ENCODE assay signal across 23 cellular contexts in genomic region chr6:157959451-157960227, GRCh38.
"Had no signal": no experiment of that assay in that cellular context is flagged by ENCODE, and none has a peak within 500 bp of the region (broad histone marks: within the 10 kb centered on the region; RNA-seq: fewer than 3 reads in every experiment).

No MANE protein-coding gene starts in this region.

- H3K4me3 ChIP-seq: hepatocyte, left ventricle myocardium inferior, lower lobe of right lung, neural progenitor cell, pancreas, suprapubic skin, thyroid gland, upper lobe of left lung, uterus had no signal

- H3K4me1 ChIP-seq: foreskin keratinocyte, lower lobe of right lung, neural progenitor cell, suprapubic skin, uterus had no signal

- ATAC-seq: effector memory CD8-positive, alpha-beta T cell; foreskin keratinocyte; left cardiac atrium; lower lobe of right lung; natural killer cell treated with Interleukin-12 subunit alpha and Interleukin-12 subunit beta and Interleukin-15 and Interleukin-18, amount 100 ng/mL, for 72 hours; pancreas; right cardiac atrium; stimulated activated effector memory CD8-positive, alpha-beta T cell treated with anti-CD3 and anti-CD28 coated beads, Interleukin-12 subunit alpha, Interleukin-12 subunit beta, amount 100 ng/mL, for 72 hours; stimulated activated naive CD8-positive, alpha-beta T cell treated with anti-CD3 and anti-CD28 coated beads, Interleukin-15, Interleukin-2, amounts not matched to agents 100 U/mL and 50 U/mL, for 24 hours had no signal

- H3K27ac Mint-ChIP-seq: dendritic cell treated with granulocyte-macrophage colony-stimulating factor and Interleukin-4, amounts not matched to agents 40 ng/mL and 50 ng/mL, for 4 days; effector memory CD8-positive, alpha-beta T cell; memory B cell; mesothelial cell of epicardium; natural killer cell treated with Interleukin-12 subunit alpha and Interleukin-12 subunit beta and Interleukin-15 and Interleukin-18, amount 100 ng/mL, for 72 hours; neural progenitor cell; progenitor cell of endocrine pancreas; stimulated activated effector memory CD8-positive, alpha-beta T cell treated with anti-CD3 and anti-CD28 coated beads, Interleukin-12 subunit alpha, Interleukin-12 subunit beta, amount 100 ng/mL, for 72 hours had no signal

- H3K36me3 Mint-ChIP-seq: neural progenitor cell had no signal

- H3K27ac ChIP-seq: foreskin keratinocyte, hepatocyte, left ventricle myocardium inferior, lower lobe of right lung, neural progenitor cell, pancreas, suprapubic skin, thyroid gland, upper lobe of left lung, uterus had no signal

- H3K4me2 ChIP-seq: hepatocyte, neural progenitor cell had no signal

- H3K36me3 ChIP-seq: left ventricle myocardium inferior, lower lobe of right lung, neural progenitor cell, pancreas, suprapubic skin, thyroid gland, upper lobe of left lung, uterus had no signal

- H3K27me3 ChIP-seq: foreskin keratinocyte, hepatocyte, neural progenitor cell, pancreas, suprapubic skin, thyroid gland, upper lobe of left lung, uterus had no signal

- H3K9me3 ChIP-seq: pancreas, thyroid gland had no signal

- H3K4me1 Mint-ChIP-seq: mesothelial cell of epicardium, neural progenitor cell had no signal

- H3K9ac ChIP-seq: neural progenitor cell had no signal

- H3K4me3 Mint-ChIP-seq: dendritic cell treated with granulocyte-macrophage colony-stimulating factor and Interleukin-4, amounts not matched to agents 40 ng/mL and 50 ng/mL, for 4 days; effector memory CD8-positive, alpha-beta T cell; memory B cell; mesothelial cell of epicardium; natural killer cell treated with Interleukin-12 subunit alpha and Interleukin-12 subunit beta and Interleukin-15 and Interleukin-18, amount 100 ng/mL, for 72 hours; neural progenitor cell; stimulated activated effector memory CD8-positive, alpha-beta T cell treated with anti-CD3 and anti-CD28 coated beads, Interleukin-12 subunit alpha, Interleukin-12 subunit beta, amount 100 ng/mL, for 72 hours had no signal

- H3K27me3 Mint-ChIP-seq: progenitor cell of endocrine pancreas had no signal

- H3K79me2 ChIP-seq: hepatocyte had no signal

- H2AFZ ChIP-seq: hepatocyte, neural progenitor cell had no signal

- FAIRE-seq: kidney, pancreas had no signal

- DNase-seq: effector memory CD8-positive, alpha-beta T cell; foreskin keratinocyte; kidney; left cardiac atrium; left ventricle myocardium inferior; lower lobe of right lung; nucleus accumbens; pancreas; right cardiac atrium; stimulated activated CD4-positive, alpha-beta T cell treated with anti-CD3 and anti-CD28 coated beads, Interleukin-4, amount 100 ng/mL, for 1 hour; stimulated activated naive CD8-positive, alpha-beta T cell treated with anti-CD3 and anti-CD28 coated beads, Interleukin-15, Interleukin-2, amounts not matched to agents 100 U/mL and 50 U/mL, for 24 hours; thyroid gland; upper lobe of left lung; uterus had no signal
